8 cellular contexts compared by ENCODE assay signal in the genomic region with DNA sequence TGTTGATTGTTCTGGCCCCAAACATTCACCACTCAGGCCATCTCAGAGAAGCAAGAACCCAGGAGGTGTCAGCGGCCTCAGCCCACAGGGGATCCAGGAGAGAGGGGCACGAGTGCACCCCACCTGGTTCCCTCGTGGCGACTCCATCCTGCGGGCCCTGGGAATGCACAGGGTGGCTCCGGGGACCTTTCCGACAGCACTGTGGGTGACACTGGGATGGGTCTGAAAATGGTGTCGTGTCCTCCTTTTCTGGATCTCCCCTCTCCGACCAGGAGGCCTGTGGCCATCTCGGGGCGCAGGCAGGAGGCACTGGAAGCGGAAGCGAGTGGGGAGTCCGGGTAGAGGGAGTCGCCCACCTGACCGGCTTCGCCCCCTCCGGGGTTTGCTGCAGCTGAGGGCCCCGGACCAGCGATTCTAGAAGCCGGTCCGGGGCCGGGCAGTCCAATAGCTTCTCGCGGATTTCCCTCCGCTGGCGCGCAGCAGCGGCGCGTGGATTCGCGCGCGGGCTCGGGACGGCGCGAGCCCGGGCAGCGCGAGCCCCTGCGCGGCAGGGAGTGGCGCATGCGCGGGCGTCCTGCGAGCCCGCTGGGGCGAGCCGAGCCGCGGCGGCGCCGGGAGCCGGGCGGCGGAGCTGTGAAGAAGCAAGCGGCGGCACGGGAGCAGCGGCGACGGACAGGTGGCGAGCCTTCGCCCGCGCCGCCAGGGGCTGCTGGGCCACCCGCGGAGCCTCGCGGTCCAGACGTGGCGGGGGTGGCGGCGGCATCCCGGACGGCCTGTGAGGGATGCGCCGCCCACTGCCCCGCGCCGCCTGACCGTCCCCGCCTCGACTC. TPM values are rescaled to one million over a fixed set of nuclear protein-coding genes. Genes with fewer than 3 reads are reported as not detected.
A peak's percentile ranks its signal among the peaks of the same experiment; 100 is the strongest.
DNase-seq lines count a peak whose midpoint lies in the region; ATAC-seq and TF ChIP-seq lines count a peak whose summit lies in the region.

A gene with protein sequence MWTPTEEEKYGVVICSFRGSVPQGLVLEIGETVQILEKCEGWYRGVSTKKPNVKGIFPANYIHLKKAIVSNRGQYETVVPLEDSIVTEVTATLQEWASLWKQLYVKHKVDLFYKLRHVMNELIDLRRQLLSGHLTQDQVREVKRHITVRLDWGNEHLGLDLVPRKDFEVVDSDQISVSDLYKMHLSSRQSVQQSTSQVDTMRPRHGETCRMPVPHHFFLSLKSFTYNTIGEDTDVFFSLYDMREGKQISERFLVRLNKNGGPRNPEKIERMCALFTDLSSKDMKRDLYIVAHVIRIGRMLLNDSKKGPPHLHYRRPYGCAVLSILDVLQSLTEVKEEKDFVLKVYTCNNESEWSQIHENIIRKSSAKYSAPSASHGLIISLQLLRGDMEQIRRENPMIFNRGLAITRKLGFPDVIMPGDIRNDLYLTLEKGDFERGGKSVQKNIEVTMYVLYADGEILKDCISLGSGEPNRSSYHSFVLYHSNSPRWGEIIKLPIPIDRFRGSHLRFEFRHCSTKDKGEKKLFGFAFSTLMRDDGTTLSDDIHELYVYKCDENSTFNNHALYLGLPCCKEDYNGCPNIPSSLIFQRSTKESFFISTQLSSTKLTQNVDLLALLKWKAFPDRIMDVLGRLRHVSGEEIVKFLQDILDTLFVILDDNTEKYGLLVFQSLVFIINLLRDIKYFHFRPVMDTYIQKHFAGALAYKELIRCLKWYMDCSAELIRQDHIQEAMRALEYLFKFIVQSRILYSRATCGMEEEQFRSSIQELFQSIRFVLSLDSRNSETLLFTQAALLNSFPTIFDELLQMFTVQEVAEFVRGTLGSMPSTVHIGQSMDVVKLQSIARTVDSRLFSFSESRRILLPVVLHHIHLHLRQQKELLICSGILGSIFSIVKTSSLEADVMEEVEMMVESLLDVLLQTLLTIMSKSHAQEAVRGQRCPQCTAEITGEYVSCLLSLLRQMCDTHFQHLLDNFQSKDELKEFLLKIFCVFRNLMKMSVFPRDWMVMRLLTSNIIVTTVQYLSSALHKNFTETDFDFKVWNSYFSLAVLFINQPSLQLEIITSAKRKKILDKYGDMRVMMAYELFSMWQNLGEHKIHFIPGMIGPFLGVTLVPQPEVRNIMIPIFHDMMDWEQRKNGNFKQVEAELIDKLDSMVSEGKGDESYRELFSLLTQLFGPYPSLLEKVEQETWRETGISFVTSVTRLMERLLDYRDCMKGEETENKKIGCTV (N-terminal part only) (plus strand): TSS at position 579 of the 830 bp plus-strand sequence. CDS start 337 bp downstream, outside the sequence.

- peak; percentile 44 for DNase-seq in AG10803 (ENCODE audit: low read depth)
- peak; percentile 12 for DNase-seq in NCI-H526 treated with DMSO at 0.1 percent for 48 hours (lab: John Stamatoyannopoulos, UW)
- DNase-seq in fibroblast of mammary gland (ENCODE audit: low read depth), result peak; percentile 17
- peak; percentile 82 for DNase-seq in nephron progenitor cell

- no peak within 1 kb of the TSS for H3K27ac ChIP-seq in subcutaneous abdominal adipose tissue (ENCODE audit: low read depth, low read length)

- H3K4me3 ChIP-seq in AG10803 (ENCODE audit: low read length) (peak within 1 kb of the TSS; percentile 39), fibroblast of mammary gland (ENCODE audit: control insufficient read depth, low read depth, low read length) (no peak within 1 kb of the TSS), subcutaneous abdominal adipose tissue (ENCODE audit: low read depth in 1 of 5, low read length in 5 of 5) (peak within 1 kb of the TSS in 4 of 5 donors; percentile 50 to 60 (median 52))

- ATAC-seq in GM19452 (IDR thresholded peaks at IDR 0.05; ENCODE audit: unreplicated experiment) (peak; percentile 69), HG03571 (IDR thresholded peaks at IDR 0.05; ENCODE audit: unreplicated experiment) (no peak)
- peak; percentile 89 for ATAC-seq in activated T-helper 17 cell treated with anti-CD3 and anti-CD28 coated beads, Interleukin-2, amount 50 U/mL, for 72 hours (replicated peaks)

- no peaks in the 10 kb centered on the region for H3K9me3 Mint-ChIP-seq in activated T-helper 17 cell treated with anti-CD3 and anti-CD28 coated beads, Interleukin-2, amount 50 U/mL, for 72 hours
- no peaks in the 10 kb centered on the region for H3K9me3 Mint-ChIP-seq in nephron progenitor cell

- peak within 1 kb of the TSS; percentile 67 for H3K4me3 Mint-ChIP-seq in activated T-helper 17 cell treated with anti-CD3 and anti-CD28 coated beads, Interleukin-2, amount 50 U/mL, for 72 hours
- H3K4me3 Mint-ChIP-seq in nephron progenitor cell, result peak within 1 kb of the TSS; percentile 78

- no peak for TF ChIP-seq CTCF in AG10803 (conservative IDR thresholded peaks at IDR 0.05; ENCODE audit: low read length)
- no peak for TF ChIP-seq CTCF in fibroblast of mammary gland (conservative IDR thresholded peaks at IDR 0.05; ENCODE audit: control insufficient read depth, insufficient read depth, low read depth, low read length)
- no peak for TF ChIP-seq CTCF in nephron progenitor cell (IDR thresholded peaks at IDR 0.05)

- peaks cover 8% of the 10 kb centered on the region for H3K27me3 Mint-ChIP-seq in activated T-helper 17 cell treated with anti-CD3 and anti-CD28 coated beads, Interleukin-2, amount 50 U/mL, for 72 hours
- peaks cover 83% of the 10 kb centered on the region for H3K27me3 Mint-ChIP-seq in nephron progenitor cell (ENCODE audit: low read depth, poor library complexity)

- H3K27me3 ChIP-seq in subcutaneous abdominal adipose tissue (ENCODE audit: control insufficient read depth in 5 of 5, insufficient read depth in 4 of 5, low read length in 5 of 5), result peaks cover 13 to 43% (median 25%) of the 10 kb centered on the region in 5 donors

- no peaks in the 10 kb centered on the region for H3K9me3 ChIP-seq in subcutaneous abdominal adipose tissue (ENCODE audit: control insufficient read depth in 5 of 5, low read length in 5 of 5)

- H3K36me3 ChIP-seq in subcutaneous abdominal adipose tissue (ENCODE audit: control insufficient read depth in 5 of 5, insufficient read depth in 5 of 5, low read length in 5 of 5), result no peaks in the 10 kb centered on the region

- H3K4me1 Mint-ChIP-seq in activated T-helper 17 cell treated with anti-CD3 and anti-CD28 coated beads, Interleukin-2, amount 50 U/mL, for 72 hours, result peaks cover 5% of the 10 kb centered on the region
- peaks cover 5% of the 10 kb centered on the region for H3K4me1 Mint-ChIP-seq in nephron progenitor cell

- peak within 1 kb of the TSS; percentile 15 for H3K27ac Mint-ChIP-seq in activated T-helper 17 cell treated with anti-CD3 and anti-CD28 coated beads, Interleukin-2, amount 50 U/mL, for 72 hours
- H3K27ac Mint-ChIP-seq in nephron progenitor cell, result no peak within 1 kb of the TSS

- no peaks in the 10 kb centered on the region for H3K36me3 Mint-ChIP-seq in activated T-helper 17 cell treated with anti-CD3 and anti-CD28 coated beads, Interleukin-2, amount 50 U/mL, for 72 hours (ENCODE audit: low read depth)
- H3K36me3 Mint-ChIP-seq in nephron progenitor cell (ENCODE audit: low read depth), result no peaks in the 10 kb centered on the region

- H3K4me1 ChIP-seq in subcutaneous abdominal adipose tissue (ENCODE audit: control insufficient read depth in 5 of 5, insufficient read depth in 5 of 5, low read length in 5 of 5), result peaks cover 0 to 11% (median 7%) of the 10 kb centered on the region in 5 donors

- peak within 1 kb of the TSS in 1 of 5 donors; percentile 36 for H3K9ac ChIP-seq in subcutaneous abdominal adipose tissue (ENCODE audit: low read length in 5 of 5)

RNA-seq across cellular contexts. Expression of the gene that starts here (rescaled TPM):
- 1 to 10 TPM; 3.8 to 7.8 TPM for total RNA-seq in activated T-helper 17 cell treated with anti-CD3 and anti-CD28 coated beads, Interleukin-2, amount 50 U/mL, for 72 hours

Comparison
In these comparisons a context has a peak if more than half of its experiments do, and no peak if none do; other contexts are left out.
1. DNase-seq: peak in every context shown above with its lines; median percentile 82 in nephron progenitor cell; 44 in AG10803; 17 in fibroblast of mammary gland; 12 in NCI-H526 treated with DMSO at 0.1 percent for 48 hours.